In genomic region chr13:53206455-53206854, GRCh38 we compare ENCODE assay signal across 10 cellular contexts.
DNase-seq lines count a peak whose midpoint lies in the region; ATAC-seq and TF ChIP-seq lines count a peak whose summit lies in the region.
"Had no signal": no experiment of that assay in that cellular context is flagged by ENCODE, and none has a peak within 500 bp of the region (broad histone marks: within the 10 kb centered on the region; RNA-seq: fewer than 3 reads in every experiment).

No MANE protein-coding gene starts in this region.

- ATAC-seq in Panc1, result no peak
- ATAC-seq in GM21381 (IDR thresholded peaks at IDR 0.05; ENCODE audit: unreplicated experiment), result no peak

- H3K4me1 ChIP-seq in BE2C (no peaks in the 10 kb centered on the region), Panc1 (ENCODE audit: control insufficient read depth, insufficient read depth, low read length) (no peaks in the 10 kb centered on the region)

- H3K27ac ChIP-seq in Panc1 (ENCODE audit: low read length), result no peak overlapping the region
- H3K27ac ChIP-seq: neutrophil had no signal

- H3K36me3 ChIP-seq in BE2C (no peaks in the 10 kb centered on the region), Panc1 (ENCODE audit: control insufficient read depth, insufficient read depth, low read length) (no peaks in the 10 kb centered on the region)
- H3K36me3 ChIP-seq: neutrophil had no signal

- DNase-seq in BE2C (no peak), Panc1 (ENCODE audit: low read depth, low spot score) (no peak), iris pigment epithelial cell (ENCODE audit: low read depth) (peak; percentile 17), DMS79 (lab: John Stamatoyannopoulos, UW) (no peak), GF-D8 (lab: John Stamatoyannopoulos, UW) (no peak)
- DNase-seq in stimulated activated naive CD4-positive, alpha-beta T cell (lab: John Stamatoyannopoulos, UW), result no peak
- DNase-seq: activated naive CD4-positive, alpha-beta T cell treated with anti-CD3 and anti-CD28 coated beads for 36 hours had no signal

- peak; percentile 34; the same call in 1 of the 2 replicates for TF ChIP-seq CTCF in BE2C (IDR thresholded peaks at IDR 0.05; ENCODE audit: low read depth, low read length)
- TF ChIP-seq CTCF in GM12873 (IDR thresholded peaks at IDR 0.05; ENCODE audit: insufficient read depth, low read depth, low read length, missing control alignments), result peak; percentile 18
- peak; percentile 49; the same call in 1 of the 2 replicates for TF ChIP-seq CTCF in Panc1 (IDR thresholded peaks at IDR 0.05)

- BruUV-seq in Panc1 (replicated peaks; lab: Mats Ljungman, UMichigan), result no TSS peak

- no peaks in the 10 kb centered on the region for H3K9me3 ChIP-seq in BE2C
- H3K9me3 ChIP-seq in Panc1 (ENCODE audit: control insufficient read depth, insufficient read depth, low read depth, low read length), result no peaks in the 10 kb centered on the region
- H3K9me3 ChIP-seq: neutrophil had no signal

- CTCF ChIA-PET in Panc1 (lab: Charles Lee), result no interaction called here

- H3K4me3 ChIP-seq in BE2C (ENCODE audit: low read depth, low read length) (no peak overlapping the region), Panc1 (ENCODE audit: low read depth in 2 of 2, low read length in 2 of 2) (no peak overlapping the region)

- in situ Hi-C loops in Panc1 (cut with HindIII; ENCODE audit: low pct_unique_long_range_greater_than_20kb, low sequenced_read_pairs), result no loop called here

- intact Hi-C loops in Panc1 (cut with micrococcal nuclease; ENCODE audit: unreplicated experiment), result no loop called here

- H3K27me3 ChIP-seq in BE2C, result no peaks in the 10 kb centered on the region
- H3K27me3 ChIP-seq in Panc1 (ENCODE audit: control insufficient read depth, insufficient read depth, low read length), result no peaks in the 10 kb centered on the region

- POLR2A ChIA-PET in Panc1 (lab: Charles Lee), result no interaction called here
